In genomic region chr6:3239110-3239830, GRCh38 we compare ENCODE assay signal across 15 cellular contexts. TPM values are rescaled to one million over a fixed set of nuclear protein-coding genes. Genes with fewer than 3 reads are reported as not detected.
A peak's percentile ranks its signal among the peaks of the same experiment; 100 is the strongest.
DNase-seq lines count a peak whose midpoint lies in the region; ATAC-seq, FAIRE-seq and TF ChIP-seq lines count a peak whose summit lies in the region.
"Had no signal": no experiment of that assay in that cellular context is flagged by ENCODE, and none has a peak within 500 bp of the region (broad histone marks: within the 10 kb centered on the region; RNA-seq: fewer than 3 reads in every experiment).

No MANE protein-coding gene starts in this region.

- 83 to 86% methylated on average over 12 to 13 of the region's 13 CpGs for WGBS in endodermal cell (ENCODE audit: insufficient coverage in 1 of 2, insufficient read length in 1 of 2), 2 experiments
- 63 to 82% (median 71%) methylated on average over 13 of the region's 13 CpGs for WGBS in small intestine, 3 donors

- no peaks in the 10 kb centered on the region for H3K4me1 Mint-ChIP-seq in endodermal cell
- peaks cover 49% of the 10 kb centered on the region for H3K4me1 Mint-ChIP-seq in nephron progenitor cell
- H3K4me1 Mint-ChIP-seq: activated CD4-positive, alpha-beta T cell treated with anti-CD3 and anti-CD28 coated beads for 36 hours had no signal

- H3K27me3 ChIP-seq in endodermal cell (ENCODE audit: control insufficient read depth, insufficient read depth, low read length, poor library complexity, severe bottlenecking): no peaks in the 10 kb centered on the region
- H3K27me3 ChIP-seq in small intestine (ENCODE audit: control insufficient read depth in 2 of 2, insufficient read depth in 2 of 2, low read length in 2 of 2): peaks cover 0 to 7% of the 10 kb centered on the region in 2 donors

- H3K4me3 Mint-ChIP-seq in endodermal cell (no peak overlapping the region), nephron progenitor cell (no peak overlapping the region)
- H3K4me3 Mint-ChIP-seq: activated CD4-positive, alpha-beta T cell treated with anti-CD3 and anti-CD28 coated beads for 36 hours had no signal

- DNase-seq in NCI-H69 (lab: John Stamatoyannopoulos, UW) (peak; percentile 16), endodermal cell (peak; percentile 81), nephron progenitor cell (no peak), small intestine (no peak)
- no peak for DNase-seq in activated CD4-positive, CD25-positive, alpha-beta regulatory T cell (lab: John Stamatoyannopoulos, UW)
- DNase-seq: activated CD4-positive, alpha-beta T cell treated with anti-CD3 and anti-CD28 coated beads for 36 hours; aorta; Calu3; hippocampal formation; Kasumi-1; NCI-H187 treated with DMSO at 0.1 percent for 48 hours had no signal

- H3K36me3 Mint-ChIP-seq in endodermal cell (ENCODE audit: low read depth) (no peaks in the 10 kb centered on the region), nephron progenitor cell (ENCODE audit: low read depth) (peaks cover 16% of the 10 kb centered on the region)

- H3K36me3 ChIP-seq in endodermal cell (ENCODE audit: control insufficient read depth, insufficient read depth, low read length): no peaks in the 10 kb centered on the region
- no peaks in the 10 kb centered on the region for H3K36me3 ChIP-seq in small intestine (ENCODE audit: control insufficient read depth in 2 of 2, insufficient read depth in 2 of 2, low read length in 2 of 2)

- no peak for FAIRE-seq in small intestine (lab: Jason Lieb, UNC)
- FAIRE-seq: endometrium had no signal

- H3K9ac ChIP-seq in endodermal cell (ENCODE audit: extremely low read depth, low read length, poor library complexity, severe bottlenecking): no peak overlapping the region

- TF ChIP-seq CTCF in GM12872 (IDR thresholded peaks at IDR 0.05; ENCODE audit: insufficient read depth, low read depth, low read length) (peak; percentile 20; the same call in 1 of the 3 replicates), endodermal cell (conservative IDR thresholded peaks at IDR 0.05) (peak; percentile 74), nephron progenitor cell (IDR thresholded peaks at IDR 0.05) (peak; percentile 42)

- H3K4me3 ChIP-seq in endodermal cell (ENCODE audit: low read length) (no peak overlapping the region), small intestine (ENCODE audit: low read depth in 1 of 2, low read length in 2 of 2) (no peak overlapping the region)

- H3K9me3 ChIP-seq in endodermal cell (ENCODE audit: control insufficient read depth, low read length) (no peaks in the 10 kb centered on the region), small intestine (ENCODE audit: control insufficient read depth, low read depth) (no peaks in the 10 kb centered on the region)

- H3K27me3 Mint-ChIP-seq in endodermal cell (ENCODE audit: insufficient read depth): peaks cover 34% of the 10 kb centered on the region
- peaks cover 3% of the 10 kb centered on the region for H3K27me3 Mint-ChIP-seq in nephron progenitor cell (ENCODE audit: low read depth, poor library complexity)

- H3K27ac ChIP-seq in endodermal cell (ENCODE audit: low read depth, low read length) (no peak overlapping the region), small intestine (ENCODE audit: low read depth in 1 of 2, low read length in 1 of 2) (no peak overlapping the region)

- H3K27ac Mint-ChIP-seq in endodermal cell (no peak overlapping the region), nephron progenitor cell (no peak overlapping the region)
- H3K27ac Mint-ChIP-seq: activated CD4-positive, alpha-beta T cell treated with anti-CD3 and anti-CD28 coated beads for 36 hours had no signal

- ATAC-seq in GM18909 (IDR thresholded peaks at IDR 0.05; ENCODE audit: poor library complexity, unreplicated experiment): no peak
- no peak for ATAC-seq in GM18517 (IDR thresholded peaks at IDR 0.05; ENCODE audit: unreplicated experiment)
- ATAC-seq: activated CD4-positive, alpha-beta T cell treated with anti-CD3 and anti-CD28 coated beads for 36 hours had no signal

- H3K9me3 Mint-ChIP-seq in endodermal cell: no peaks in the 10 kb centered on the region
- peaks cover 4% of the 10 kb centered on the region for H3K9me3 Mint-ChIP-seq in nephron progenitor cell

- H3K4me1 ChIP-seq in endodermal cell (ENCODE audit: control insufficient read depth, insufficient read depth, low read length) (no peaks in the 10 kb centered on the region), small intestine (ENCODE audit: control insufficient read depth in 2 of 2, insufficient read depth in 1 of 2, low read depth in 1 of 2, low read length in 1 of 2) (no peaks in the 10 kb centered on the region)

RNA-seq across cellular contexts. Expression of gene TUBB2B, which starts 11.8 kb away (rescaled TPM):
- 100 to 1,000 TPM; 253 to 304 TPM for total RNA-seq in endodermal cell
- 836 TPM for polyA plus RNA-seq in endodermal cell (2013, experiment 1 of 2)
- 726 TPM for polyA plus RNA-seq in endodermal cell (2013, experiment 2 of 2)
- polyA plus RNA-seq in small intestine: 10 to 100 TPM in 1 of 3 donors, 1 to 10 TPM in 2; 3.4 to 23.1 (median 7.6) TPM

RNA-seq across cellular contexts. Expression of gene PSMG4, which starts 19.5 kb away (rescaled TPM):
- 10 to 100 TPM; 16.0 to 21.5 TPM for total RNA-seq in endodermal cell
- 18.5 TPM for polyA plus RNA-seq in endodermal cell (2013, experiment 1 of 2)
- 18.2 TPM for polyA plus RNA-seq in endodermal cell (2013, experiment 2 of 2)
- 10 to 100 TPM; 24.8 to 43.8 (median 42.0) TPM for polyA plus RNA-seq in small intestine

Comparison
In these comparisons a context has a peak if more than half of its experiments do, and no peak if none do; other contexts are left out.
1. CTCF ChIP-seq: peak in every context shown above with its lines; median percentile 74 in endodermal cell; 42 in nephron progenitor cell; 20 in GM12872.
2. DNase-seq: peak in NCI-H69 (single experiment) and endodermal cell (single experiment); none in nephron progenitor cell (single experiment), activated CD4-positive, CD25-positive, alpha-beta regulatory T cell (0 of 4) and small intestine (single experiment).